ENCODE assay signal across 19 cellular contexts in genomic region chr3:1561397-1561796, GRCh38.
DNase-seq lines count a peak whose midpoint lies in the region; TF ChIP-seq lines count a peak whose summit lies in the region.
"Had no signal": no experiment of that assay in that cellular context is flagged by ENCODE, and none has a peak within 500 bp of the region (broad histone marks: within the 10 kb centered on the region; RNA-seq: fewer than 3 reads in every experiment).

No MANE protein-coding gene starts in this region.

- H3K9me3 ChIP-seq in BE2C, result no peaks in the 10 kb centered on the region
- H3K9me3 ChIP-seq in adrenal gland (replicated peaks in 1 of 3), result no peaks in the 10 kb centered on the region
- H3K9me3 ChIP-seq: BLaER1, Caco-2 had no signal

- no peak for TF ChIP-seq CTCF in BE2C (IDR thresholded peaks at IDR 0.05; ENCODE audit: low read depth, low read length)
- no peak for TF ChIP-seq CTCF in adrenal gland (IDR thresholded peaks at IDR 0.05)

- H3K27me3 ChIP-seq in BE2C (no peaks in the 10 kb centered on the region), adrenal gland (no peaks in the 10 kb centered on the region)
- H3K27me3 ChIP-seq: BLaER1 had no signal

- in situ Hi-C loops in G401 (cut with HindIII; ENCODE audit: low sequenced_read_pairs), result no loop called here

- no peak overlapping the region for H3K27ac ChIP-seq in adrenal gland
- H3K27ac ChIP-seq: 22Rv1, A549, BLaER1 had no signal

- 64 to 78% (median 71%) methylated on average over 4 of the region's 4 CpGs for WGBS in adrenal gland, 4 donors

- peak; percentile 30 for DNase-seq in G401 (ENCODE audit: low spot score)
- DNase-seq in NCI-H526 (lab: John Stamatoyannopoulos, UW), result peak; percentile 94
- DNase-seq in NCI-H69 (lab: John Stamatoyannopoulos, UW), result peak; percentile 32
- DNase-seq in superior temporal gyrus (ENCODE audit: extremely low spot score), result peak; percentile 22
- no peak for DNase-seq in BE2C
- DNase-seq in NCI-H1930 (lab: John Stamatoyannopoulos, UW), result no peak
- DNase-seq in adrenal gland, result no peak
- DNase-seq: AML-193; Caco-2; Calu3; CD4-positive, alpha-beta memory T cell; CD4-positive, CD25-positive, alpha-beta regulatory T cell; CD8-positive, alpha-beta memory T cell; DMS79 treated with DMSO at 0.1 percent for 48 hours; GDM1 had no signal

- intact Hi-C loops in adrenal gland (cut with DNase I), result no loop called here

- H3K4me3 ChIP-seq in BE2C (ENCODE audit: low read depth, low read length) (no peak overlapping the region), adrenal gland (no peak overlapping the region)
- H3K4me3 ChIP-seq: A549, BLaER1, GM12878 had no signal

- no peaks in the 10 kb centered on the region for H3K4me1 ChIP-seq in BE2C
- H3K4me1 ChIP-seq in adrenal gland (replicated peaks in 1 of 2), result no peaks in the 10 kb centered on the region
- H3K4me1 ChIP-seq: A549, BLaER1, Caco-2 had no signal

- no peak for TF ChIP-seq POLR2A in adrenal gland (IDR thresholded peaks at IDR 0.05)

- H3K36me3 ChIP-seq in BE2C (no peaks in the 10 kb centered on the region), adrenal gland (replicated peaks in 1 of 2) (no peaks in the 10 kb centered on the region)
- H3K36me3 ChIP-seq: BLaER1 had no signal

Comparison
In these comparisons a context has a peak if more than half of its experiments do, and no peak if none do; other contexts are left out.
1. DNase-seq: peak in G401 (single experiment), NCI-H526 (2 of 2), NCI-H69 (single experiment) and superior temporal gyrus (single experiment); none in BE2C (single experiment), NCI-H1930 (0 of 2) and adrenal gland (0 of 7).